ENCODE assay signal across 8 cellular contexts in the genomic region with DNA sequence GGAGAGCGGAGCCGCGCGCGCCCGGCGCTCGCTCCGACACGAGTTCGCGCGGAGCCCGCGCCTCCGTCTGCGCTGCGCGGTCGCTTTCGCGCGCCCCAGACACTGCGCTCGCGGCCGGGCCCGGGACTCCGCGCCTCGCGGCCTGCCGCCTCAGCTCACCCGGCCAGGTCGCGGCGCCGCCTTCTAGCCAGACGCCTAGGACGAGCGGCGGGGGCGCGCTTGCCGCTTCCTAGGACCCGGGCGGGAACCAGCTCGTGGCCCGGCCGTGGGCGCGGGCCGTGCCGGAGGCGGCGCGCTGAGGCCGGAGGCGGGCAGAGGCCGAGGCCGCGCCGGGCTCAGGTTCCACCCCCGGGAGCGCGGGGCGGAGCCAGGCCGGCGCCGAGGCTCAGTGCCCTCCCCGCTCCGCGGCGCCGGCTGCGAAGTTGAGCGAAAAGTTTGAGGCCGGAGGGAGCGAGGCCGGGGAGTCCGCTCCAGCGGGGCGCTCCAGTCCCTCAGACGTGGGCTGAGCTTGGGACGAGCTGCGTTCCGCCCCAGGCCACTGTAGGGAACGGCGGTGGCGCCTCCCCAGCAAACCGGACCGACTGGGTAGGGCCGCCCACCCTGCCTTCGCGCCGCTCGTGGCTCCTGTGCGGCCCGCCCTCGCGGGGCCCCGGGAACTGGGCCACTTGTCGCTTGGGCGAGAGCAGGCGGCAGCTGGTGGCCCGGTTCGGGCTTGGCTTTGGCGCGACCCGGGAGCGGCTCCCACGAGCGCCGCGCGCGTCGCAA. TPM values are rescaled to one million over a fixed set of nuclear protein-coding genes. Genes with fewer than 3 reads are reported as not detected.
DNase-seq lines count a peak whose midpoint lies in the region; ATAC-seq and TF ChIP-seq lines count a peak whose summit lies in the region.

A gene with protein sequence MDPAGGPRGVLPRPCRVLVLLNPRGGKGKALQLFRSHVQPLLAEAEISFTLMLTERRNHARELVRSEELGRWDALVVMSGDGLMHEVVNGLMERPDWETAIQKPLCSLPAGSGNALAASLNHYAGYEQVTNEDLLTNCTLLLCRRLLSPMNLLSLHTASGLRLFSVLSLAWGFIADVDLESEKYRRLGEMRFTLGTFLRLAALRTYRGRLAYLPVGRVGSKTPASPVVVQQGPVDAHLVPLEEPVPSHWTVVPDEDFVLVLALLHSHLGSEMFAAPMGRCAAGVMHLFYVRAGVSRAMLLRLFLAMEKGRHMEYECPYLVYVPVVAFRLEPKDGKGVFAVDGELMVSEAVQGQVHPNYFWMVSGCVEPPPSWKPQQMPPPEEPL (plus strand): TSS at position 388 of the 765 bp plus-strand sequence. CDS start 1,036 bp downstream, outside the sequence.

- no peak for TF ChIP-seq CTCF in OCI-LY3 (IDR thresholded peaks at IDR 0.05; ENCODE audit: low read depth, low read length)
- TF ChIP-seq CTCF in fibroblast of pulmonary artery (IDR thresholded peaks at IDR 0.05; ENCODE audit: low read length, missing control alignments): no peak
- TF ChIP-seq CTCF in neural cell (IDR thresholded peaks at IDR 0.05; ENCODE audit: poor library complexity, severe bottlenecking): no peak
- TF ChIP-seq CTCF in suprapubic skin (IDR thresholded peaks at IDR 0.05): no peak

- no peaks in the 10 kb centered on the region for H3F3A ChIP-seq in neural cell (ENCODE audit: insufficient read depth, low read length, poor library complexity, severe bottlenecking)

- H3K79me2 ChIP-seq in OCI-LY3 (ENCODE audit: low read length): no peaks in the 10 kb centered on the region
- H3K79me2 ChIP-seq in neural cell (replicated peaks; ENCODE audit: insufficient read depth, low read length): no peaks in the 10 kb centered on the region

- no peaks in the 10 kb centered on the region for H4K20me1 ChIP-seq in OCI-LY3 (ENCODE audit: insufficient read depth, low read length)
- H4K20me1 ChIP-seq in neural cell (ENCODE audit: insufficient read depth): no peaks in the 10 kb centered on the region

- TF ChIP-seq POLR2A in suprapubic skin (IDR thresholded peaks at IDR 0.05): peak in 1 of 2 donors; percentile 39

- DNase-seq in NCI-H82 (lab: John Stamatoyannopoulos, UW): peak; percentile 68
- no peak for DNase-seq in NCI-H82 treated with DMSO at 0.1 percent for 48 hours (lab: John Stamatoyannopoulos, UW; ENCODE audit: unreplicated experiment)
- DNase-seq in activated T-helper 2 cell treated with anti-CD3 and anti-CD28 coated beads, Interferon-gamma antibody, Interleukin-2, Interleukin-4, amounts not matched to agents 10 μg/mL and 5 μg/mL and 100 μg/mL, durations not matched to agents 14 hours and 24 hours and 36 hours (ENCODE audit: low spot score): peak; percentile 72
- DNase-seq in fibroblast of pulmonary artery (ENCODE audit: low read depth): peak; percentile 83
- no peak for DNase-seq in suprapubic skin (ENCODE audit: low spot score in 2 of 2)

- no peak within 1 kb of the TSS for H3K27ac ChIP-seq in OCI-LY3 (ENCODE audit: low read length)
- H3K27ac ChIP-seq in neural cell (ENCODE audit: low read length): no peak within 1 kb of the TSS
- peak within 1 kb of the TSS; percentile 91 for H3K27ac ChIP-seq in suprapubic skin

- intact Hi-C loops in activated T-helper 2 cell treated with anti-CD3 and anti-CD28 coated beads, Interferon-gamma antibody, Interleukin-2, Interleukin-4, amounts not matched to agents 10 μg/mL and 5 μg/mL and 100 μg/mL, durations not matched to agents 14 hours and 24 hours and 36 hours (cut with micrococcal nuclease): loop anchor here (2.0 kb wide), 1 partner anchor 68 kb away; the partner anchor contains the start of gene UBE2O

- H3K27me3 ChIP-seq in OCI-LY3 (ENCODE audit: low read depth, low read length) (no peaks in the 10 kb centered on the region), neural cell (ENCODE audit: insufficient read depth, low read depth, low read length) (peaks cover 40% of the 10 kb centered on the region), suprapubic skin (no peaks in the 10 kb centered on the region)

- no peaks in the 10 kb centered on the region for H3K9me2 ChIP-seq in neural cell (ENCODE audit: insufficient read depth, low read length)

- peaks cover 2% of the 10 kb centered on the region for H3K4me1 Mint-ChIP-seq in activated T-helper 2 cell treated with anti-CD3 and anti-CD28 coated beads, Interferon-gamma antibody, Interleukin-2, Interleukin-4, amounts not matched to agents 10 μg/mL and 5 μg/mL and 100 μg/mL, durations not matched to agents 14 hours and 24 hours and 36 hours (ENCODE audit: low read depth)

- no peaks in the 10 kb centered on the region for H3K36me3 Mint-ChIP-seq in activated T-helper 2 cell treated with anti-CD3 and anti-CD28 coated beads, Interferon-gamma antibody, Interleukin-2, Interleukin-4, amounts not matched to agents 10 μg/mL and 5 μg/mL and 100 μg/mL, durations not matched to agents 14 hours and 24 hours and 36 hours (ENCODE audit: low read depth)

- TF ChIP-seq RAD21 in neural cell (conservative IDR thresholded peaks at IDR 0.05): no peak

- peak; percentile 60 for ATAC-seq in HG03045 (IDR thresholded peaks at IDR 0.05; ENCODE audit: unreplicated experiment)

- H3K9me3 ChIP-seq in OCI-LY3 (ENCODE audit: insufficient read depth, low read length) (no peaks in the 10 kb centered on the region), neural cell (ENCODE audit: low read length) (no peaks in the 10 kb centered on the region), suprapubic skin (no peaks in the 10 kb centered on the region)

- peak within 1 kb of the TSS; percentile 95 for H3K27ac Mint-ChIP-seq in activated T-helper 2 cell treated with anti-CD3 and anti-CD28 coated beads, Interferon-gamma antibody, Interleukin-2, Interleukin-4, amounts not matched to agents 10 μg/mL and 5 μg/mL and 100 μg/mL, durations not matched to agents 14 hours and 24 hours and 36 hours

- no peaks in the 10 kb centered on the region for H3K9me3 Mint-ChIP-seq in activated T-helper 2 cell treated with anti-CD3 and anti-CD28 coated beads, Interferon-gamma antibody, Interleukin-2, Interleukin-4, amounts not matched to agents 10 μg/mL and 5 μg/mL and 100 μg/mL, durations not matched to agents 14 hours and 24 hours and 36 hours

- TF ChIP-seq EP300 in neural cell (conservative IDR thresholded peaks at IDR 0.05; ENCODE audit: poor library complexity, severe bottlenecking): no peak
- no peak for TF ChIP-seq EP300 in suprapubic skin (IDR thresholded peaks at IDR 0.05)

- WGBS in suprapubic skin: no CpG with 5 or more reads among the region's 118 CpGs

- no peaks in the 10 kb centered on the region for H3K4me1 ChIP-seq in OCI-LY3 (ENCODE audit: low read length)
- H3K4me1 ChIP-seq in suprapubic skin: peaks cover 53% of the 10 kb centered on the region

- H2AFZ ChIP-seq in OCI-LY3 (ENCODE audit: low read depth, low read length): no peak within 1 kb of the TSS
- H2AFZ ChIP-seq in neural cell (ENCODE audit: low read depth, low read length): no peak within 1 kb of the TSS

- H3K27me3 Mint-ChIP-seq in activated T-helper 2 cell treated with anti-CD3 and anti-CD28 coated beads, Interferon-gamma antibody, Interleukin-2, Interleukin-4, amounts not matched to agents 10 μg/mL and 5 μg/mL and 100 μg/mL, durations not matched to agents 14 hours and 24 hours and 36 hours (ENCODE audit: low read depth): no peaks in the 10 kb centered on the region

- H3K36me3 ChIP-seq in OCI-LY3 (replicated peaks; ENCODE audit: low read depth, low read length): peaks cover 3% of the 10 kb centered on the region
- H3K36me3 ChIP-seq in neural cell (ENCODE audit: insufficient read depth, low read length): no peaks in the 10 kb centered on the region
- H3K36me3 ChIP-seq in suprapubic skin: no peaks in the 10 kb centered on the region

- H3K9ac ChIP-seq in OCI-LY3 (ENCODE audit: low read length) (no peak within 1 kb of the TSS), neural cell (ENCODE audit: low read length) (peak within 1 kb of the TSS; percentile 51)

- H3K4me2 ChIP-seq in OCI-LY3 (ENCODE audit: low read length) (peak within 1 kb of the TSS; percentile 47), neural cell (ENCODE audit: low read length) (peak within 1 kb of the TSS; percentile 48)

- peak within 1 kb of the TSS; percentile 89 for H3K4me3 Mint-ChIP-seq in activated T-helper 2 cell treated with anti-CD3 and anti-CD28 coated beads, Interferon-gamma antibody, Interleukin-2, Interleukin-4, amounts not matched to agents 10 μg/mL and 5 μg/mL and 100 μg/mL, durations not matched to agents 14 hours and 24 hours and 36 hours (ENCODE audit: low read depth)

- peak within 1 kb of the TSS; percentile 61 for H3K4me3 ChIP-seq in OCI-LY3 (ENCODE audit: low read length)
- peak within 1 kb of the TSS; percentile 54 for H3K4me3 ChIP-seq in fibroblast of pulmonary artery (replicated peaks; ENCODE audit: low read depth, low read length)
- peak within 1 kb of the TSS; percentile 73 for H3K4me3 ChIP-seq in neural cell (ENCODE audit: low read length)
- peak within 1 kb of the TSS; percentile 60 for H3K4me3 ChIP-seq in suprapubic skin

TF ChIP-seq in neural cell, 6 proteins besides CTCF, POLR2A, EP300 and RAD21:
- TF ChIP-seq MXI1 (conservative IDR thresholded peaks at IDR 0.05; ENCODE audit: poor library complexity, severe bottlenecking) (peak; percentile 53), EZH2 (IDR thresholded peaks at IDR 0.05; ENCODE audit: borderline replicate concordance, insufficient read depth, low read length, poor library complexity, severe bottlenecking) (no peak)

RNA-seq across cellular contexts. Expression of the gene that starts here (rescaled TPM):
- total RNA-seq in activated T-helper 2 cell treated with anti-CD3 and anti-CD28 coated beads, Interferon-gamma antibody, Interleukin-2, Interleukin-4, amounts not matched to agents 10 μg/mL and 5 μg/mL and 100 μg/mL, durations not matched to agents 14 hours and 24 hours and 36 hours: 16.0 and 16.4 TPM in 2 replicates
- polyA plus RNA-seq in neural cell: 2.4 and 2.7 TPM in 2 replicates
- polyA minus RNA-seq in neural cell: 1.9 and 2.1 TPM in 2 replicates
- total RNA-seq in suprapubic skin: 10 to 100 TPM; 10.5 to 17.9 (median 12.5) TPM

Comparison
In these comparisons a context has a peak if more than half of its experiments do, and no peak if none do; other contexts are left out.
1. DNase-seq: peak in NCI-H82 (single experiment), activated T-helper 2 cell treated with anti-CD3 and anti-CD28 coated beads, Interferon-gamma antibody, Interleukin-2, Interleukin-4, amounts not matched to agents 10 μg/mL and 5 μg/mL and 100 μg/mL, durations not matched to agents 14 hours and 24 hours and 36 hours (single experiment) and fibroblast of pulmonary artery (single experiment); none in NCI-H82 treated with DMSO at 0.1 percent for 48 hours (single experiment) and suprapubic skin (0 of 2).
2. Peak in every context shown above with its lines, with median percentiles within 50 percentile points of each other: H3K4me3 ChIP-seq.